Comparison of ENCODE assay signal across 18 cellular contexts in genomic region chr6:157609117-157609516, GRCh38.
"Had no signal": no experiment of that assay in that cellular context is flagged by ENCODE, and none has a peak within 500 bp of the region (broad histone marks: within the 10 kb centered on the region; RNA-seq: fewer than 3 reads in every experiment).

No MANE protein-coding gene starts in this region.

- DNase-seq: colonic mucosa; dermis blood vessel endothelial cell; erythroblast; foreskin keratinocyte; immature natural killer cell; left ventricle myocardium inferior; lower lobe of right lung; mesenchymal stem cell; naive thymus-derived CD8-positive, alpha-beta T cell; psoas muscle; retina; right lobe of liver; stimulated activated CD4-positive, alpha-beta T cell treated with anti-CD3 and anti-CD28 coated beads, Interleukin-15, amount 100 ng/mL, for 24 hours; stimulated activated CD4-positive, alpha-beta T cell treated with anti-CD3 and anti-CD28 coated beads, Interleukin-1b, Interleukin-23, amount 100 ng/mL, for 48 hours; stimulated activated CD4-positive, alpha-beta T cell treated with anti-CD3 and anti-CD28 coated beads, Interleukin-4, amount 100 ng/mL, for 24 hours; stimulated activated naive CD4-positive, alpha-beta T cell treated with Interleukin-2 at 50 U/mL for 16 hours; trophoblast cell had no signal

- H3K27me3 ChIP-seq: colonic mucosa, foreskin keratinocyte, right lobe of liver had no signal

- H2AFZ ChIP-seq: parathyroid adenoma had no signal

- H3K4me3 ChIP-seq: colonic mucosa, left ventricle myocardium inferior, lower lobe of right lung, psoas muscle, right lobe of liver had no signal

- H3K27ac ChIP-seq: colonic mucosa, foreskin keratinocyte, left ventricle myocardium inferior, lower lobe of right lung, parathyroid adenoma, psoas muscle, right lobe of liver had no signal

- H3K36me3 ChIP-seq: colonic mucosa, left ventricle myocardium inferior, lower lobe of right lung, right lobe of liver had no signal

- H3K4me3 Mint-ChIP-seq: immature natural killer cell; naive thymus-derived CD8-positive, alpha-beta T cell had no signal

- H3K36me3 Mint-ChIP-seq: naive thymus-derived CD8-positive, alpha-beta T cell had no signal

- H3K4me1 ChIP-seq: colonic mucosa, lower lobe of right lung, psoas muscle, right lobe of liver had no signal

- H3K9me3 ChIP-seq: colonic mucosa, left ventricle myocardium inferior, lower lobe of right lung, psoas muscle, right lobe of liver had no signal

- H3K9ac ChIP-seq: parathyroid adenoma had no signal

- H3K4me1 Mint-ChIP-seq: immature natural killer cell had no signal

- H3K9me3 Mint-ChIP-seq: immature natural killer cell; naive thymus-derived CD8-positive, alpha-beta T cell had no signal

- ATAC-seq: foreskin keratinocyte; lower lobe of right lung; naive thymus-derived CD8-positive, alpha-beta T cell; right lobe of liver had no signal
